Comparison of ENCODE assay signal across 29 cellular contexts in genomic region chr2:177119099-177119498, GRCh38.
"Had no signal": no experiment of that assay in that cellular context is flagged by ENCODE, and none has a peak within 500 bp of the region (broad histone marks: within the 10 kb centered on the region; RNA-seq: fewer than 3 reads in every experiment).

No MANE protein-coding gene starts in this region.

- DNase-seq: Karpas-422, Kasumi-1, MG63, MV-4-11, NCI-H1048, NCI-H1092, NCI-H1092 treated with DMSO at 0.1 percent for 48 hours, NCI-H1105, NCI-H1105 treated with DMSO at 0.1 percent for 48 hours, NCI-H1417 treated with DMSO at 0.1 percent for 48 hours, NCI-H1436, NCI-H1436 treated with DMSO at 0.1 percent for 48 hours, NCI-H1694, NCI-H1694 treated with DMSO at 0.1 percent for 48 hours, NCI-H187, NCI-H187 treated with DMSO at 0.1 percent for 48 hours, NCI-H1930, NCI-H2029, NCI-H2029 treated with DMSO at 0.1 percent for 48 hours, NCI-H2081, NCI-H2081 treated with DMSO at 0.1 percent for 48 hours, NCI-H2107, NCI-H2227 treated with DMSO at 0.1 percent for 48 hours, NCI-H226, NCI-H345, NCI-H446, NCI-H446 treated with DMSO at 0.1 percent for 48 hours, NCI-H510A, NCI-H510A treated with DMSO at 0.1 percent for 48 hours had no signal

- H3K36me3 ChIP-seq: MG63 had no signal

- H3K4me3 ChIP-seq: MG63 had no signal

- H3K9me3 ChIP-seq: MG63 had no signal
